8 cellular contexts compared by ENCODE assay signal in the genomic region with DNA sequence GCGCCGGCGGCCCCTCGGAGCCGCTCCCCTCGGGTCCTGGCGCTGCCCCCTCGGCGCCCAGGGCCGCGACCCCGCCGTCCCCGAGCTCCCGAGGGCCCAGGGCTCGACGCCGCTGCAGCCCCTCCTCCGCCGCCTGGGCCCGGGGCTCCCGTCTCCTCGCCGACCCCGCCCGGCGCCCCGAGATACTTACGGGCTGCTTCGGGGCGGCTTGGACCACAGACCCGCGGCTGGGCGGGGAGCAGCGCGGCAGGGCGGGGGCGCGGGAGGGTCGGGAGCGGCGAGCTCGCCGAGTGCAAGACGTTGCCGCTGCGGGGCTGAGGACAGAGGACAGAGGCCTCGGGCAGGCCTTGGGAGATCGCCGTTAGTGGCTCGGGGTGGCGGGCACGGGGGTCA. TPM values are rescaled to one million over a fixed set of nuclear protein-coding genes. Genes with fewer than 3 reads are reported as not detected.
DNase-seq lines count a peak whose midpoint lies in the region; ATAC-seq and TF ChIP-seq lines count a peak whose summit lies in the region.

No MANE protein-coding gene starts in this region.

- peaks cover 5 to 16% (median 13%) of the 10 kb centered on the region in 3 experiments for H3K36me3 ChIP-seq in naive thymus-derived CD4-positive, alpha-beta T cell (ENCODE audit: control insufficient read depth in 2 of 3, insufficient read depth in 3 of 3, low read length in 3 of 3)

- H3K27ac ChIP-seq in naive thymus-derived CD4-positive, alpha-beta T cell (ENCODE audit: low read depth, low read length), result peak overlapping the region; percentile 98

- peak overlapping the region in 7 of 9 donors; percentile 41 to 100 (median 97) for H3K27ac Mint-ChIP-seq in naive thymus-derived CD4-positive, alpha-beta T cell

- H3K4me3 ChIP-seq in choroid plexus epithelial cell (ENCODE audit: low read depth, low read length), result peak overlapping the region; percentile 90
- H3K4me3 ChIP-seq in naive thymus-derived CD4-positive, alpha-beta T cell (ENCODE audit: low read length), result peak overlapping the region; percentile 89

- DNase-seq in choroid plexus epithelial cell (ENCODE audit: low read depth), result no peak
- peak in 1 of 9 donors; percentile 20 for DNase-seq in naive thymus-derived CD4-positive, alpha-beta T cell
- no peak for DNase-seq in ureter (ENCODE audit: low spot score)
- no peak for DNase-seq in COLO668 (lab: John Stamatoyannopoulos, UW; ENCODE audit: unreplicated experiment)
- no peak for DNase-seq in GM19240 (ENCODE audit: insufficient read length, low spot score)
- DNase-seq in mucosa of gallbladder (ENCODE audit: low spot score), result no peak

- peaks cover 0 to 5% (median 0%) of the 10 kb centered on the region in 11 donors for H3K9me3 Mint-ChIP-seq in naive thymus-derived CD4-positive, alpha-beta T cell

- H3K4me1 ChIP-seq in naive thymus-derived CD4-positive, alpha-beta T cell (ENCODE audit: control insufficient read depth in 2 of 2, insufficient read depth in 2 of 2, low read length in 2 of 2), result peaks cover 41 to 50% of the 10 kb centered on the region in 2 donors

- peaks cover 0 to 30% (median 20%) of the 10 kb centered on the region in 5 donors for H3K36me3 Mint-ChIP-seq in naive thymus-derived CD4-positive, alpha-beta T cell

- no peaks in the 10 kb centered on the region for H3K27me3 ChIP-seq in naive thymus-derived CD4-positive, alpha-beta T cell (ENCODE audit: control insufficient read depth in 2 of 2, insufficient read depth in 2 of 2, low read length in 2 of 2)

- TF ChIP-seq CTCF in choroid plexus epithelial cell (conservative IDR thresholded peaks at IDR 0.05; ENCODE audit: low read depth, low read length), result no peak

- CTCF ChIA-PET in naive thymus-derived CD4-positive, alpha-beta T cell (lab: Charles Lee), result interaction anchor here (0.5 to 6.3 kb wide), 13 partner anchors 14 to 288 kb away, joined by 3 to 58 read pairs (median 8); a partner anchor contains a TSS

- peaks cover 31 to 66% (median 59%) of the 10 kb centered on the region in 7 donors for H3K4me1 Mint-ChIP-seq in naive thymus-derived CD4-positive, alpha-beta T cell

- peak; percentile 3 for ATAC-seq in GM19467 (IDR thresholded peaks at IDR 0.05; ENCODE audit: unreplicated experiment)
- peak; percentile 0 for ATAC-seq in HG03565 (IDR thresholded peaks at IDR 0.05; ENCODE audit: unreplicated experiment)
- ATAC-seq in naive thymus-derived CD4-positive, alpha-beta T cell, result peak; percentile 0

- H3K27me3 Mint-ChIP-seq in naive thymus-derived CD4-positive, alpha-beta T cell, result peaks cover 0 to 2% (median 0%) of the 10 kb centered on the region in 5 donors

- peak overlapping the region; percentile 56 to 100 (median 92) for H3K4me3 Mint-ChIP-seq in naive thymus-derived CD4-positive, alpha-beta T cell

- H3K9me3 ChIP-seq in naive thymus-derived CD4-positive, alpha-beta T cell (ENCODE audit: control insufficient read depth in 2 of 3, low read length in 3 of 3), result no peaks in the 10 kb centered on the region

- intact Hi-C loops in naive thymus-derived CD4-positive, alpha-beta T cell (cut with micrococcal nuclease), result loop anchor here (1.0 to 5.0 kb wide), 16 partner anchors 14 to 1504 kb away; a partner anchor contains a TSS

- POLR2A ChIA-PET in naive thymus-derived CD4-positive, alpha-beta T cell (lab: Charles Lee), result interaction anchor here (0.6 to 18.6 kb wide), 18 partner anchors 9 to 720 kb away, joined by 3 to 828 read pairs (median 8); a partner anchor contains a TSS

RNA-seq across cellular contexts. Expression of a gene that starts 0.3 kb away (rescaled TPM):
- total RNA-seq in naive thymus-derived CD4-positive, alpha-beta T cell, result 100 to 1,000 TPM in 4 of 5 experiments, 10 to 100 TPM in 1; 51.5 to 261 (median 131) TPM
- polyA plus RNA-seq in naive thymus-derived CD4-positive, alpha-beta T cell, result 10 to 100 TPM; 27.9 to 33.7 TPM
- 195 TPM for total RNA-seq in ureter
- 134 TPM for total RNA-seq in mucosa of gallbladder

RNA-seq across cellular contexts. Expression of a gene that starts 30.5 kb away (rescaled TPM):
- total RNA-seq in naive thymus-derived CD4-positive, alpha-beta T cell, result not detected
- not detected for polyA plus RNA-seq in naive thymus-derived CD4-positive, alpha-beta T cell
- total RNA-seq in ureter (0.21 TPM), mucosa of gallbladder (0.63 TPM)
